ENCODE assay signal across 8 cellular contexts in the genomic region with DNA sequence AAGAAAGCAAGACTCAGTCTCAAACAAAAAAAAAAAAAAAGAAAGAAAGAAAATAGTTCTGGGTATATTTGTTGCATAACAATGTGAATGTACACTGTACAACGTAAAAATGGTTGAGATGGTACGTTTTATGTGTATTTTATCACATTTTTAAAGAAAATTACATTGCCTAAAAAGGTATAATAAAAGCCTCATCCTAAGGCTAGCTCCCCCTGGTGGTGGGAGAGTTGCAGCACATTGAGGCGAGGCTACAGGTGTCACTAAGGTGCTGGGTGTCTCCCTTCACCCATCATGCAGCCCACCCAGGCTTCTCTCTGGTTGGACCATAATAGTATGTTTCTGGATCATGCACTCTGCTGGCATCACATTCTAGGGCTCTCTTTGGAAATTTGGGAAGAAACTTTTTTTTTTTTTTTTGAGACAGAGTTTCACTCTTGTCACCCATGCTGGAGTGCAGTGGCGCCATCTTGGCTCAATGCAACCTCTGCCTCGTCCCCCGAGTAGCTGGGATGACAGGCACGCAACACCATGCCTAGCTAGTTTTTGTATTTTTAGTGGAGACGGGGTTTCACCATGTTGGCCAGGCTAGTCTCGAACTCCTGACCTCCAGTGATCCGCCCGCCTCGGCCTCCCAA. TPM values are rescaled to one million over a fixed set of nuclear protein-coding genes. Genes with fewer than 3 reads are reported as not detected.
DNase-seq lines count a peak whose midpoint lies in the region; TF ChIP-seq lines count a peak whose summit lies in the region.

No MANE protein-coding gene starts in this region.

- H3K14ac ChIP-seq in trophoblast cell (ENCODE audit: low read length) = no peak overlapping the region

- no peak overlapping the region for H2AFZ ChIP-seq in trophoblast cell (ENCODE audit: insufficient read depth, low read length, poor library complexity)

- TF ChIP-seq CTCF in GM12865 (IDR thresholded peaks at IDR 0.05; ENCODE audit: insufficient read depth, low read depth, low read length, missing control alignments) (peak; percentile 76), fibroblast of pulmonary artery (IDR thresholded peaks at IDR 0.05; ENCODE audit: low read length, missing control alignments) (peak; percentile 95), uterus (IDR thresholded peaks at IDR 0.05) (peak; percentile 57 to 70 (median 62))

- intact Hi-C loops in uterus (cut with DNase I; ENCODE audit: low total_unique reads) = no loop called here

- peak; percentile 50 for DNase-seq in A172 (ENCODE audit: low spot score)
- DNase-seq in GM12865 (ENCODE audit: low read depth) = peak; percentile 80
- peak; percentile 51 for DNase-seq in NT2/D1 (ENCODE audit: low read depth, low spot score)
- DNase-seq in activated T-cell treated with anti-CD3 and anti-CD28 coated beads for 48 hours (ENCODE audit: low read depth) = peak; percentile 64
- DNase-seq in fibroblast of pulmonary artery (ENCODE audit: low read depth) = peak; percentile 70
- peak; percentile 67 to 89 for DNase-seq in trophoblast cell
- DNase-seq in uterus = peak; percentile 26 to 57
- no peak for DNase-seq in NCI-H510A treated with DMSO at 0.1 percent for 48 hours (lab: John Stamatoyannopoulos, UW)

- H3K79me2 ChIP-seq in trophoblast cell (ENCODE audit: control insufficient read depth, insufficient read depth, low read length, poor library complexity) = no peaks in the 10 kb centered on the region

- H3K4me1 ChIP-seq in NT2/D1 (ENCODE audit: insufficient read depth, insufficient read length) = no peaks in the 10 kb centered on the region
- no peaks in the 10 kb centered on the region for H3K4me1 ChIP-seq in trophoblast cell (ENCODE audit: control insufficient read depth in 1 of 2, insufficient read depth in 2 of 2, low read length in 2 of 2)
- no peaks in the 10 kb centered on the region for H3K4me1 ChIP-seq in uterus

- no CpG with 5 or more reads among the region's 12 CpGs for WGBS in trophoblast cell (ENCODE audit: extremely low coverage, insufficient coverage, insufficient read length)

- H3K4ac ChIP-seq in trophoblast cell (ENCODE audit: low read depth, low read length) = no peak overlapping the region

- no peak overlapping the region for H3K23ac ChIP-seq in trophoblast cell (ENCODE audit: low read length)

- H2AK5ac ChIP-seq in trophoblast cell (ENCODE audit: low read length) = no peak overlapping the region

- H3K36me3 ChIP-seq in NT2/D1 (ENCODE audit: insufficient read depth, insufficient read length, low read length) (no peaks in the 10 kb centered on the region), trophoblast cell (ENCODE audit: control insufficient read depth in 1 of 2, insufficient read depth in 2 of 2, low read length in 2 of 2) (no peaks in the 10 kb centered on the region), uterus (no peaks in the 10 kb centered on the region)

- no peak overlapping the region for H3K4me2 ChIP-seq in trophoblast cell (ENCODE audit: low read length)

- no peak overlapping the region for H4K12ac ChIP-seq in trophoblast cell (ENCODE audit: low read depth, low read length)

- H3K4me3 ChIP-seq in GM12865 (ENCODE audit: low read depth, low read length) = no peak overlapping the region
- no peak overlapping the region for H3K4me3 ChIP-seq in NT2/D1 (ENCODE audit: insufficient read length, low read depth)
- no peak overlapping the region for H3K4me3 ChIP-seq in fibroblast of pulmonary artery (replicated peaks; ENCODE audit: low read depth, low read length)
- H3K4me3 ChIP-seq in trophoblast cell (ENCODE audit: low read depth, low read length) = no peak overlapping the region
- no peak overlapping the region for H3K4me3 ChIP-seq in uterus

- H3K27me3 ChIP-seq in NT2/D1 (ENCODE audit: insufficient read depth, insufficient read length) (no peaks in the 10 kb centered on the region), trophoblast cell (ENCODE audit: insufficient read depth, low read length) (no peaks in the 10 kb centered on the region), uterus (no peaks in the 10 kb centered on the region)

- no peak overlapping the region for H4K91ac ChIP-seq in trophoblast cell (ENCODE audit: low read depth, low read length)

- no peak overlapping the region for H4K8ac ChIP-seq in trophoblast cell (ENCODE audit: low read depth, low read length)

- no peaks in the 10 kb centered on the region for H3K79me1 ChIP-seq in trophoblast cell (ENCODE audit: low read length)

- no peak overlapping the region for H3K18ac ChIP-seq in trophoblast cell (ENCODE audit: low read length)

- no peak overlapping the region for H2BK12ac ChIP-seq in trophoblast cell (ENCODE audit: low read length)

- TF ChIP-seq POLR2A in uterus (IDR thresholded peaks at IDR 0.05) = no peak

- H2BK5ac ChIP-seq in trophoblast cell (ENCODE audit: low read depth, low read length, poor library complexity) = no peak overlapping the region

- H2BK120ac ChIP-seq in trophoblast cell (ENCODE audit: insufficient read depth, low read length, poor library complexity) = no peak overlapping the region

- H3K9ac ChIP-seq in NT2/D1 (ENCODE audit: insufficient read length, low read depth) (no peak overlapping the region), trophoblast cell (ENCODE audit: low read length) (no peak overlapping the region)

- H3K9me3 ChIP-seq in NT2/D1 (ENCODE audit: insufficient read depth, low read length) (no peaks in the 10 kb centered on the region), trophoblast cell (ENCODE audit: insufficient read depth, low read depth, low read length) (no peaks in the 10 kb centered on the region), uterus (no peaks in the 10 kb centered on the region)

- H3K27ac ChIP-seq in trophoblast cell (ENCODE audit: low read depth, low read length) (no peak overlapping the region), uterus (no peak overlapping the region)

RNA-seq across cellular contexts. Expression of a gene that starts 12.4 kb away (rescaled TPM):
- total RNA-seq in A172 (2014; rRNA removed; shearing (Covaris generic)) = 271 and 277 TPM in 2 replicates
- polyA plus RNA-seq in trophoblast cell (2013) = 679 and 691 TPM in 2 replicates
- total RNA-seq in uterus = 100 to 1,000 TPM in 2 of 4 donors, 10 to 100 TPM in 2; 62.0 to 213 (median 151) TPM
